35 cellular contexts compared by ENCODE assay signal in the genomic region with DNA sequence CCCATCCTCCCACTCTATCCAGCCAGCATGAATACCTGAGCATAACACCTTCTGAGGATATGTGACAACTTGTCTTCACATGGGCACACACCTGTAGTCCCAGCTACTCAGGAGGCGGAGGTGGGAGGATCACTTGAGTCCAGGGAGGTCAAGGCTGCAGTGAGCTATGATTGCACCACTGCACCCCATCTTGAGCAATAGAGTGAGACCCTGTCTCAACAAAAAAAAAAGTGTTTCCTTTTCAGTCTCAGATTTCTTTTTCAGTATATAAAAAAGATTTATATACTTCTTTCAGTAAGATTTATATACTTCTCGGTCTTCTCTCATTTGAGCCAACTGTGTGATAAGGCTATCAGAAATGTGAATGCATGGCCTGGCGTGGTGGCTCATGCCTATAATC.
"Had no signal": no experiment of that assay in that cellular context is flagged by ENCODE, and none has a peak within 500 bp of the region (broad histone marks: within the 10 kb centered on the region; RNA-seq: fewer than 3 reads in every experiment).

No MANE protein-coding gene starts in this region.

- H3K27me3 ChIP-seq: MG63 had no signal

- H3K9ac ChIP-seq: KMS-11 had no signal

- H3K4me3 ChIP-seq: MG63 had no signal

- H3K36me3 ChIP-seq: MG63 had no signal

- H3K9me3 ChIP-seq: MG63 had no signal

- DNase-seq: Karpas-422, Kasumi-1, MG63, MM.1S, MV-4-11, NCI-H1048, NCI-H1092, NCI-H1092 treated with DMSO at 0.1 percent for 48 hours, NCI-H1105, NCI-H1105 treated with DMSO at 0.1 percent for 48 hours, NCI-H1417, NCI-H1417 treated with DMSO at 0.1 percent for 48 hours, NCI-H1436, NCI-H1436 treated with DMSO at 0.1 percent for 48 hours, NCI-H146, NCI-H1694, NCI-H1694 treated with DMSO at 0.1 percent for 48 hours, NCI-H187, NCI-H187 treated with DMSO at 0.1 percent for 48 hours, NCI-H1930, NCI-H2029, NCI-H2029 treated with DMSO at 0.1 percent for 48 hours, NCI-H2081, NCI-H2081 treated with DMSO at 0.1 percent for 48 hours, NCI-H2107, NCI-H2171, NCI-H2171 treated with DMSO at 0.1 percent for 48 hours, NCI-H2227 treated with DMSO at 0.1 percent for 48 hours, NCI-H226, NCI-H345, NCI-H446, NCI-H446 treated with DMSO at 0.1 percent for 48 hours, NCI-H510A, NCI-H510A treated with DMSO at 0.1 percent for 48 hours had no signal
